Comparison of ENCODE assay signal across 8 cellular contexts in genomic region chr7:92832623-92833023, GRCh38. TPM values are rescaled to one million over a fixed set of nuclear protein-coding genes. Genes with fewer than 3 reads are reported as not detected.
A peak's percentile ranks its signal among the peaks of the same experiment; 100 is the strongest.
DNase-seq lines count a peak whose midpoint lies in the region; ATAC-seq and TF ChIP-seq lines count a peak whose summit lies in the region.

No MANE protein-coding gene starts in this region.

- H3K27me3 ChIP-seq in BE2C = peaks cover 10% of the 10 kb centered on the region
- peaks cover 8% of the 10 kb centered on the region for H3K27me3 ChIP-seq in MM.1S (replicated peaks; ENCODE audit: insufficient read depth, low read length)
- peaks cover 36% of the 10 kb centered on the region for H3K27me3 ChIP-seq in neural cell (ENCODE audit: insufficient read depth, low read depth, low read length)

- H3K36me3 ChIP-seq in BE2C (peaks cover 27% of the 10 kb centered on the region), MM.1S (replicated peaks; ENCODE audit: insufficient read depth, low read length) (peaks cover 3% of the 10 kb centered on the region; the same call in 1 of the 2 replicates), neural cell (ENCODE audit: insufficient read depth, low read length) (no peaks in the 10 kb centered on the region)

- ATAC-seq in GM19455 (IDR thresholded peaks at IDR 0.05; ENCODE audit: unreplicated experiment) = peak; percentile 2
- ATAC-seq in HG03039 (IDR thresholded peaks at IDR 0.05; ENCODE audit: unreplicated experiment) = no peak

- TF ChIP-seq CTCF in BE2C (IDR thresholded peaks at IDR 0.05; ENCODE audit: low read depth, low read length) (no peak), MM.1S (IDR thresholded peaks at IDR 0.05; ENCODE audit: low read length) (no peak), neural cell (IDR thresholded peaks at IDR 0.05; ENCODE audit: poor library complexity, severe bottlenecking) (no peak)

- H3K79me2 ChIP-seq in MM.1S (ENCODE audit: low read length) (peaks cover 85% of the 10 kb centered on the region), neural cell (replicated peaks; ENCODE audit: insufficient read depth, low read length) (peaks cover 28% of the 10 kb centered on the region)

- TF ChIP-seq RAD21 in neural cell (conservative IDR thresholded peaks at IDR 0.05) = no peak

- H3K27ac ChIP-seq in MM.1S (ENCODE audit: low read length) = peak overlapping the region; percentile 91
- peak overlapping the region; percentile 81 for H3K27ac ChIP-seq in cingulate gyrus (ENCODE audit: low read depth, low read length)
- no peak overlapping the region for H3K27ac ChIP-seq in neural cell (ENCODE audit: low read length)

- H4K20me1 ChIP-seq in MM.1S (ENCODE audit: insufficient read depth, low read length) (no peaks in the 10 kb centered on the region), neural cell (ENCODE audit: insufficient read depth) (no peaks in the 10 kb centered on the region)

- H3K9me2 ChIP-seq in MM.1S (replicated peaks; ENCODE audit: insufficient read depth, low read length) = no peaks in the 10 kb centered on the region
- H3K9me2 ChIP-seq in neural cell (ENCODE audit: insufficient read depth, low read length) = no peaks in the 10 kb centered on the region

- H3K4me2 ChIP-seq in MM.1S (ENCODE audit: low read depth, low read length) (peak overlapping the region; percentile 78), neural cell (ENCODE audit: low read length) (peak overlapping the region; percentile 97)

- peak overlapping the region; percentile 98 for H3K4me3 ChIP-seq in BE2C (ENCODE audit: low read depth, low read length)
- H3K4me3 ChIP-seq in MM.1S (ENCODE audit: low read length) = peak overlapping the region; percentile 90
- H3K4me3 ChIP-seq in neural cell (ENCODE audit: low read length) = peak overlapping the region; percentile 88

- H3K4me1 ChIP-seq in BE2C (peaks cover 8% of the 10 kb centered on the region), MM.1S (ENCODE audit: low read length) (peaks cover 12% of the 10 kb centered on the region)

- H3K9me3 ChIP-seq in BE2C (no peaks in the 10 kb centered on the region), MM.1S (replicated peaks; ENCODE audit: insufficient read depth, low read length) (no peaks in the 10 kb centered on the region), neural cell (ENCODE audit: low read length) (no peaks in the 10 kb centered on the region)

- H3F3A ChIP-seq in MM.1S (ENCODE audit: insufficient read depth, low read length) (peaks cover 23% of the 10 kb centered on the region), neural cell (ENCODE audit: insufficient read depth, low read length, poor library complexity, severe bottlenecking) (no peaks in the 10 kb centered on the region)

- DNase-seq in BE2C = no peak
- DNase-seq in MM.1S = no peak
- no peak for DNase-seq in NCI-H446 treated with DMSO at 0.1 percent for 48 hours (lab: John Stamatoyannopoulos, UW)
- no peak for DNase-seq in effector CD8-positive, alpha-beta T cell (lab: John Stamatoyannopoulos, UW)

- peak overlapping the region; percentile 57 for H2AFZ ChIP-seq in MM.1S (ENCODE audit: low read length)
- peak overlapping the region; percentile 77 for H2AFZ ChIP-seq in neural cell (ENCODE audit: low read depth, low read length)

- no peak for TF ChIP-seq EP300 in neural cell (conservative IDR thresholded peaks at IDR 0.05; ENCODE audit: poor library complexity, severe bottlenecking)

- H3K9ac ChIP-seq in MM.1S (ENCODE audit: low read length) (peak overlapping the region; percentile 93), neural cell (ENCODE audit: low read length) (peak overlapping the region; percentile 63)

TF ChIP-seq in neural cell, 6 proteins besides CTCF, POLR2A, EP300 and RAD21:
- TF ChIP-seq EZH2 (IDR thresholded peaks at IDR 0.05; ENCODE audit: borderline replicate concordance, insufficient read depth, low read length, poor library complexity, severe bottlenecking) = no peak
- TF ChIP-seq TAF1 (IDR thresholded peaks at IDR 0.05; ENCODE audit: low read depth) = no peak
- no peak for TF ChIP-seq REST (IDR thresholded peaks at IDR 0.05; ENCODE audit: borderline replicate concordance)
- no peak for TF ChIP-seq POLR2AphosphoS5 (IDR thresholded peaks at IDR 0.05)
- TF ChIP-seq MXI1 (conservative IDR thresholded peaks at IDR 0.05; ENCODE audit: poor library complexity, severe bottlenecking) = no peak

RNA-seq across cellular contexts. Expression of gene CDK6, which starts 3.8 kb away (rescaled TPM):
- 17.2 TPM for polyA plus RNA-seq in BE2C (2012; ENCODE audit: insufficient read depth, insufficient read length, low read depth)
- 4.1 and 4.2 TPM in 2 replicates for polyA plus RNA-seq in neural cell
- polyA minus RNA-seq in neural cell = 14.1 and 18.4 TPM in 2 replicates
